19 cellular contexts compared by ENCODE assay signal in genomic region chr18:26483633-26484032, GRCh38.
"Had no signal": no experiment of that assay in that cellular context is flagged by ENCODE, and none has a peak within 500 bp of the region (broad histone marks: within the 10 kb centered on the region; RNA-seq: fewer than 3 reads in every experiment).

No MANE protein-coding gene starts in this region.

- ATAC-seq: activated CD8-positive, alpha-beta memory T cell treated with anti-CD3 and anti-CD28 coated beads, Interleukin-2, amount 10 ng/mL, durations not matched to agents 7 days and 5 days; foreskin keratinocyte; left lobe of liver; right cardiac atrium; WTC11 had no signal

- H3K4me3 ChIP-seq: lung, prostate gland, suprapubic skin, transverse colon, vagina had no signal

- H3K36me3 ChIP-seq: prostate gland, suprapubic skin, transverse colon, vagina had no signal

- H3K4me1 Mint-ChIP-seq: activated CD4-positive, alpha-beta memory T cell treated with anti-CD3 and anti-CD28 coated beads, Interleukin-2, amount 10 ng/mL, durations not matched to agents 7 days and 5 days had no signal

- H3K27me3 ChIP-seq: foreskin keratinocyte, suprapubic skin, transverse colon, vagina had no signal

- FAIRE-seq: kidney had no signal

- H3K9me3 ChIP-seq: prostate gland, suprapubic skin, transverse colon, vagina had no signal

- H3K27me3 Mint-ChIP-seq: activated CD4-positive, alpha-beta memory T cell treated with anti-CD3 and anti-CD28 coated beads, Interleukin-2, amount 10 ng/mL, durations not matched to agents 7 days and 5 days; activated CD8-positive, alpha-beta memory T cell treated with anti-CD3 and anti-CD28 coated beads, Interleukin-2, amount 10 ng/mL, durations not matched to agents 7 days and 5 days; activated naive CD8-positive, alpha-beta T cell; stimulated activated naive CD8-positive, alpha-beta T cell treated with anti-CD3 and anti-CD28 coated beads, Interleukin-15, Interleukin-2, amounts not matched to agents 100 ng/mL and 50 ng/mL, for 24 hours had no signal

- H3K4me3 Mint-ChIP-seq: activated CD4-positive, alpha-beta memory T cell treated with anti-CD3 and anti-CD28 coated beads, Interleukin-2, amount 10 ng/mL, durations not matched to agents 7 days and 5 days; activated CD8-positive, alpha-beta memory T cell treated with anti-CD3 and anti-CD28 coated beads, Interleukin-2, amount 10 ng/mL, durations not matched to agents 7 days and 5 days; activated naive CD8-positive, alpha-beta T cell; mesothelial cell of epicardium; stimulated activated naive CD8-positive, alpha-beta T cell treated with anti-CD3 and anti-CD28 coated beads, Interleukin-15, Interleukin-2, amounts not matched to agents 100 ng/mL and 50 ng/mL, for 24 hours; T-helper 2 cell treated with Interferon-gamma antibody and Interleukin-4, amounts not matched to agents 5 μg/mL and 100 μg/mL, for 36 hours; WTC11 had no signal

- H3K27ac ChIP-seq: foreskin keratinocyte, prostate gland, suprapubic skin, transverse colon, vagina had no signal

- H3K9me3 Mint-ChIP-seq: activated CD4-positive, alpha-beta memory T cell treated with anti-CD3 and anti-CD28 coated beads, Interleukin-2, amount 10 ng/mL, durations not matched to agents 7 days and 5 days; mesothelial cell of epicardium; stimulated activated naive CD8-positive, alpha-beta T cell treated with anti-CD3 and anti-CD28 coated beads, Interleukin-15, Interleukin-2, amounts not matched to agents 100 ng/mL and 50 ng/mL, for 24 hours; T-helper 2 cell treated with Interferon-gamma antibody and Interleukin-4, amounts not matched to agents 5 μg/mL and 100 μg/mL, for 36 hours; WTC11 had no signal

- H3K36me3 Mint-ChIP-seq: activated CD8-positive, alpha-beta memory T cell treated with anti-CD3 and anti-CD28 coated beads, Interleukin-2, amount 10 ng/mL, durations not matched to agents 7 days and 5 days; WTC11 had no signal

- H3K4me1 ChIP-seq: prostate gland had no signal

- H3K27ac Mint-ChIP-seq: activated CD4-positive, alpha-beta memory T cell treated with anti-CD3 and anti-CD28 coated beads, Interleukin-2, amount 10 ng/mL, durations not matched to agents 7 days and 5 days; activated CD8-positive, alpha-beta memory T cell treated with anti-CD3 and anti-CD28 coated beads, Interleukin-2, amount 10 ng/mL, durations not matched to agents 7 days and 5 days; activated naive CD8-positive, alpha-beta T cell; mesothelial cell of epicardium; stimulated activated naive CD8-positive, alpha-beta T cell treated with anti-CD3 and anti-CD28 coated beads, Interleukin-15, Interleukin-2, amounts not matched to agents 100 ng/mL and 50 ng/mL, for 24 hours; T-helper 2 cell treated with Interferon-gamma antibody and Interleukin-4, amounts not matched to agents 5 μg/mL and 100 μg/mL, for 36 hours; WTC11 had no signal

- DNase-seq: activated CD4-positive, alpha-beta memory T cell treated with anti-CD3 and anti-CD28 coated beads, Interleukin-2, amount 10 ng/mL, durations not matched to agents 7 days and 5 days; activated CD4-positive, alpha-beta T cell treated with anti-CD3 and anti-CD28 coated beads for 4 hours; activated CD8-positive, alpha-beta memory T cell treated with anti-CD3 and anti-CD28 coated beads, Interleukin-2, amount 10 ng/mL, durations not matched to agents 7 days and 5 days; amygdala; foreskin keratinocyte; hypothalamus; kidney; right cardiac atrium; transverse colon had no signal
